In the genomic region with DNA sequence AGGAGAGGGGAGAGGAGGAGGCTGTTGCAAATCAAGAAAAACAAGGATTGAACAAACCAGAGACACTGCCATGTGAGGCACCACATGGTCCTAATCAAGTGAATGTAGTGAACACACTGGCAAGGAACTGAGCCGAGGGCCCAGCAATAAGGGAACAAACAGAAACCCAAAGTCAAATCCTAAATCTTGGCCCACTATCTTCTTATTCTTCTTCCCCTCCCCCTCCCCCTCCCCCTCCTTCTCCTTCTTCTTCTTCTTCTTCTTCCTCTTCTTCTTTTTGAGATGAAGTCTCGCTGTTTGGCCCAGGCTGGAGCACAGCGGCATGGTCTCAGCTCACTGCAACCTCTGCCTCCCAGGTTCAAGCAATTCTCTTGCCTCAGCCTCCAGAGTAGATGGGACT, we compare ENCODE assay signal across 28 cellular contexts.
"Had no signal": no experiment of that assay in that cellular context is flagged by ENCODE, and none has a peak within 500 bp of the region (broad histone marks: within the 10 kb centered on the region; RNA-seq: fewer than 3 reads in every experiment).

No MANE protein-coding gene starts in this region.

- H3K27me3 ChIP-seq: colonic mucosa, esophagus muscularis mucosa, esophagus squamous epithelium, foreskin keratinocyte, gastrocnemius medialis, gastroesophageal sphincter, heart left ventricle, heart right ventricle had no signal

- H3K9me3 ChIP-seq: colonic mucosa, esophagus muscularis mucosa, esophagus squamous epithelium, gastrocnemius medialis, gastroesophageal sphincter, heart left ventricle, heart right ventricle had no signal

- H3K4me1 ChIP-seq: colonic mucosa, foreskin keratinocyte, gastrocnemius medialis had no signal

- H3K4me3 ChIP-seq: colonic mucosa, coronary artery, dorsolateral prefrontal cortex, esophagus muscularis mucosa, esophagus squamous epithelium, gastrocnemius medialis, gastroesophageal sphincter, heart left ventricle, heart right ventricle had no signal

- ATAC-seq: effector memory CD8-positive, alpha-beta T cell; esophagus mucosa; foreskin keratinocyte; gastrocnemius medialis; gastroesophageal sphincter; heart left ventricle; heart right ventricle had no signal

- H3K9me3 Mint-ChIP-seq: dendritic cell treated with granulocyte-macrophage colony-stimulating factor and Interleukin-4, amounts not matched to agents 40 ng/mL and 50 ng/mL, for 4 days; effector memory CD8-positive, alpha-beta T cell had no signal

- H3K4me3 Mint-ChIP-seq: dendritic cell treated with granulocyte-macrophage colony-stimulating factor and Interleukin-4, amounts not matched to agents 40 ng/mL and 50 ng/mL, for 4 days; effector memory CD8-positive, alpha-beta T cell; endodermal cell had no signal

- H3K36me3 ChIP-seq: colonic mucosa, esophagus muscularis mucosa, esophagus squamous epithelium, gastrocnemius medialis, gastroesophageal sphincter, heart left ventricle, heart right ventricle had no signal

- FAIRE-seq: colon, endometrium, endothelial cell of umbilical vein, frontal cortex had no signal

- H3K27me3 Mint-ChIP-seq: dendritic cell treated with granulocyte-macrophage colony-stimulating factor and Interleukin-4, amounts not matched to agents 40 ng/mL and 50 ng/mL, for 4 days had no signal

- DNase-seq: colonic mucosa; cortex of kidney; dermis blood vessel endothelial cell; dorsolateral prefrontal cortex; effector CD4-positive, alpha-beta T cell; effector CD8-positive, alpha-beta T cell; effector memory CD4-positive, alpha-beta T cell; effector memory CD8-positive, alpha-beta T cell; endodermal cell; erythroblast; esophagus squamous epithelium; foreskin fibroblast; foreskin keratinocyte; foreskin melanocyte; gastrocnemius medialis; glutamatergic neuron; heart left ventricle; heart right ventricle had no signal

- H3K27ac ChIP-seq: colonic mucosa, coronary artery, epithelial cell of prostate, esophagus muscularis mucosa, esophagus squamous epithelium, foreskin keratinocyte, gastrocnemius medialis, gastroesophageal sphincter, heart left ventricle, heart right ventricle had no signal

- H3K27ac Mint-ChIP-seq: dendritic cell treated with granulocyte-macrophage colony-stimulating factor and Interleukin-4, amounts not matched to agents 40 ng/mL and 50 ng/mL, for 4 days; effector memory CD8-positive, alpha-beta T cell; endodermal cell had no signal
